ENCODE assay signal across 26 cellular contexts in the genomic region with DNA sequence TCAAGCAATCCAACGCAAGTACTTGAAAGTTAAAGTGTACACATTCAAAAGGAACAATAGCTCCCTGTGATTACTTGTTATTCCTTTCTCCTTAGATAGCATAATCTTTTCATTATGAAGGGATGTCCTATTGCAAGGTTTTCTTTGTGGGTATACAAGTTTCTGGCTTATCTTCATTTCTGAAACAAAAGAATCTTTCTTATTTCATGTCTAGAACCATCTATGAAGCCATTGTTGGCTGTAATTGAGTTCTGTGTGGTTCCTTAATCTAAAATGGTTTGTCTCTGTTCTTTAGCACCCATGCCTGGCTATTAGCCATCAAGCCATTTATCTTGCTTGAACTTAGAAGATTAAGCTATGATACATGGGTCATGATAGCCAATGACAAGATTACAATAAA.
"Had no signal": no experiment of that assay in that cellular context is flagged by ENCODE, and none has a peak within 500 bp of the region (broad histone marks: within the 10 kb centered on the region; RNA-seq: fewer than 3 reads in every experiment).

No MANE protein-coding gene starts in this region.

- H3K4me3 ChIP-seq: ascending aorta, breast epithelium, cardiac muscle cell, colonic mucosa, esophagus squamous epithelium had no signal

- H3K27me3 ChIP-seq: ascending aorta, breast epithelium, cardiac muscle cell, colonic mucosa had no signal

- H3K36me3 ChIP-seq: breast epithelium had no signal

- DNase-seq: activated CD4-positive, alpha-beta memory T cell treated with anti-CD3 and anti-CD28 coated beads for 36 hours; activated CD4-positive, alpha-beta T cell treated with anti-CD3 and anti-CD28 coated beads for 36 hours; activated CD4-positive, alpha-beta T cell treated with anti-CD3 and anti-CD28 coated beads, Interleukin-2, amount 10 ng/mL, durations not matched to agents 24 days and 14 days; activated CD4-positive, CD25-positive, alpha-beta regulatory T cell; activated CD4-positive, CD25-positive, alpha-beta regulatory T cell treated with anti-CD3 and anti-CD28 coated beads, Interleukin-2, amount 50 U/mL, for 72 hours; activated CD8-positive, alpha-beta memory T cell treated with anti-CD3 and anti-CD28 coated beads, Interleukin-2, amount 10 ng/mL, durations not matched to agents 7 days and 5 days; activated CD8-positive, alpha-beta memory T cell treated with anti-CD3 and anti-CD28 coated beads, Interleukin-2, amount 50 U/mL, for 4 hours; activated CD8-positive, alpha-beta T cell treated with anti-CD3 and anti-CD28 coated beads, Interleukin-2, amount 10 ng/mL, durations not matched to agents 7 days and 5 days; activated effector memory CD4-positive, alpha-beta T cell treated with anti-CD3 and anti-CD28 coated beads, Interleukin-2, amount 50 U/mL, for 16 hours; activated naive CD4-positive, alpha-beta T cell treated with anti-CD3 and anti-CD28 coated beads for 36 hours; activated naive CD8-positive, alpha-beta T cell treated with anti-CD3 and anti-CD28 coated beads, Interleukin-2, amount 10 ng/mL, durations not matched to agents 7 days and 5 days; activated T-cell treated with anti-CD3 and anti-CD28 coated beads, Interleukin-2, amount 50 U/mL, for 1 hour; activated T-cell treated with anti-CD3 and anti-CD28 coated beads, Interleukin-2, amount 50 U/mL, for 48 hours; central memory CD4-positive, alpha-beta T cell; cerebellar nuclear complex; colonic mucosa; effector CD8-positive, alpha-beta T cell; esophagus squamous epithelium; head of caudate nucleus; T-helper 17 cell; T1000; WERI-Rb-1 had no signal

- H3K4me1 ChIP-seq: ascending aorta, breast epithelium, colonic mucosa had no signal

- ATAC-seq: activated CD4-positive, alpha-beta T cell treated with anti-CD3 and anti-CD28 coated beads for 36 hours; activated CD8-positive, alpha-beta memory T cell treated with anti-CD3 and anti-CD28 coated beads, Interleukin-2, amount 10 ng/mL, durations not matched to agents 7 days and 5 days; activated CD8-positive, alpha-beta T cell treated with anti-CD3 and anti-CD28 coated beads, Interleukin-2, amount 10 ng/mL, durations not matched to agents 7 days and 5 days; T-helper 17 cell had no signal

- H3K27ac ChIP-seq: ascending aorta, breast epithelium, colonic mucosa, epithelial cell of prostate, esophagus squamous epithelium, WERI-Rb-1 had no signal

- H3K9me3 ChIP-seq: ascending aorta, breast epithelium, colonic mucosa, esophagus squamous epithelium had no signal
